Comparison of ENCODE assay signal across 1 cellular context in genomic region chr1:111603979-111604378, GRCh38.
TF ChIP-seq lines count a peak whose summit lies in the region.

No MANE protein-coding gene starts in this region.

TF ChIP-seq in GM12878, 131 proteins besides CTCF, POLR2A, EP300 and RAD21 (continued from another document):
- 0 out of 2 replicates have a peak, but pooled peaks have one; percentile 20 for TF ChIP-seq ZNF592 (IDR thresholded peaks at IDR 0.05)
- peak; percentile 84 for TF ChIP-seq SPI1 (IDR thresholded peaks at IDR 0.05; ENCODE audit: borderline replicate concordance, insufficient read depth, low read depth, low read length)
- no peak for TF ChIP-seq TCF7 (IDR thresholded peaks at IDR 0.05; ENCODE audit: borderline replicate concordance)
- no peak for TF ChIP-seq MXI1 (IDR thresholded peaks at IDR 0.05; ENCODE audit: low read depth, low read length)
- TF ChIP-seq MLLT1 (IDR thresholded peaks at IDR 0.05) = peak; percentile 70
- TF ChIP-seq SMARCA5 (IDR thresholded peaks at IDR 0.05) = no peak
- TF ChIP-seq CREM (IDR thresholded peaks at IDR 0.05; ENCODE audit: low read depth) = peak; percentile 47
- no peak for TF ChIP-seq MEF2B (IDR thresholded peaks at IDR 0.05; ENCODE audit: partially characterized antibody, poor library complexity, severe bottlenecking)
- TF ChIP-seq TARDBP (IDR thresholded peaks at IDR 0.05; ENCODE audit: borderline replicate concordance) = peak; percentile 18; the same call in 1 of the 2 replicates
- TF ChIP-seq IKZF1 (conservative IDR thresholded peaks at IDR 0.05) = peak; percentile 24
- TF ChIP-seq ZBTB33 (IDR thresholded peaks at IDR 0.05) = no peak
- TF ChIP-seq PML (IDR thresholded peaks at IDR 0.05; ENCODE audit: low read length) = no peak
- TF ChIP-seq HDGF (IDR thresholded peaks at IDR 0.05) = peak; percentile 68; the same call in 1 of the 2 replicates
- no peak for TF ChIP-seq CBX5 (IDR thresholded peaks at IDR 0.05; ENCODE audit: low read depth)
- TF ChIP-seq PAX5 (IDR thresholded peaks at IDR 0.05; ENCODE audit: borderline replicate concordance, low read depth, low read length) = peak; percentile 6; the same call in 1 of the 2 replicates
- TF ChIP-seq ATF7 (IDR thresholded peaks at IDR 0.05; ENCODE audit: low read depth) = 0 out of 2 replicates have a peak, but pooled peaks have one; percentile 21
- TF ChIP-seq BACH1 (IDR thresholded peaks at IDR 0.05; ENCODE audit: borderline replicate concordance) = no peak
- peak in 1 of 2 experiments; percentile 56; a peak in 2 of 4 replicates for TF ChIP-seq ETV6 (conservative IDR thresholded peaks at IDR 0.05 in 1 of 2, IDR thresholded peaks at IDR 0.05 in 1 of 2; ENCODE audit: borderline replicate concordance in 1 of 2, low read depth in 1 of 2)
- TF ChIP-seq WRNIP1 (IDR thresholded peaks at IDR 0.05; ENCODE audit: borderline replicate concordance, low read depth, low read length) = no peak
- TF ChIP-seq POLR2AphosphoS5 (IDR thresholded peaks at IDR 0.05; ENCODE audit: low read length) = peak; percentile 59; the same call in 1 of the 2 replicates
- no peak; the same call in 1 of the 2 replicates for TF ChIP-seq DPF2 (IDR thresholded peaks at IDR 0.05)
- peak; percentile 37; the same call in 1 of the 2 replicates for TF ChIP-seq YY1 (IDR thresholded peaks at IDR 0.05; ENCODE audit: low read depth, low read length)
- no peak for TF ChIP-seq SREBF2 (IDR thresholded peaks at IDR 0.05; ENCODE audit: low read length)
- no peak for TF ChIP-seq TAF1 (IDR thresholded peaks at IDR 0.05; ENCODE audit: borderline replicate concordance, low read depth, low read length)
- TF ChIP-seq SRF (IDR thresholded peaks at IDR 0.05; ENCODE audit: low read depth in 2 of 2, low read length in 2 of 2) = no peak
- peak; percentile 37 to 40; a peak in 2 of 4 replicates for TF ChIP-seq IKZF2 (IDR thresholded peaks at IDR 0.05)
- no peak for TF ChIP-seq ZBTB11 (CRISPR knock-in tag; IDR thresholded peaks at IDR 0.05)
- TF ChIP-seq SP1 (IDR thresholded peaks at IDR 0.05; ENCODE audit: low read depth, low read length) = peak; percentile 61
- peak; percentile 55 for TF ChIP-seq EED (IDR thresholded peaks at IDR 0.05; ENCODE audit: low read depth)
